In genomic region chr19:34678085-34678412, GRCh38 we compare ENCODE assay signal across 8 cellular contexts. TPM values are rescaled to one million over a fixed set of nuclear protein-coding genes. Genes with fewer than 3 reads are reported as not detected.
DNase-seq lines count a peak whose midpoint lies in the region; ATAC-seq and TF ChIP-seq lines count a peak whose summit lies in the region.

No MANE protein-coding gene starts in this region.

- H3K36me3 ChIP-seq in kidney epithelial cell (ENCODE audit: control insufficient read depth, insufficient read depth, low read length) (no peaks in the 10 kb centered on the region), suprapubic skin (peaks cover 46% of the 10 kb centered on the region)

- H3K9me3 ChIP-seq in suprapubic skin = peaks cover 15% of the 10 kb centered on the region

- no peaks in the 10 kb centered on the region for H3K27me3 Mint-ChIP-seq in T-helper 2 cell treated with Interferon-gamma antibody and Interleukin-4, amounts not matched to agents 5 μg/mL and 100 μg/mL, for 36 hours (ENCODE audit: low read depth)

- no peaks in the 10 kb centered on the region for H3K27me3 ChIP-seq in kidney epithelial cell (ENCODE audit: control insufficient read depth, insufficient read depth, low read length)
- H3K27me3 ChIP-seq in suprapubic skin = no peaks in the 10 kb centered on the region

- peak overlapping the region; percentile 86 for H3K4me3 ChIP-seq in kidney epithelial cell (ENCODE audit: low read depth, low read length)
- H3K4me3 ChIP-seq in suprapubic skin = peak overlapping the region; percentile 66

- no peak for TF ChIP-seq EP300 in suprapubic skin (IDR thresholded peaks at IDR 0.05)

- TF ChIP-seq CTCF in kidney epithelial cell (IDR thresholded peaks at IDR 0.05; ENCODE audit: insufficient read depth, low read length, poor library complexity, severe bottlenecking) (no peak), suprapubic skin (IDR thresholded peaks at IDR 0.05) (no peak)

- H3K4me1 ChIP-seq in suprapubic skin = peaks cover 13% of the 10 kb centered on the region

- H3K27ac ChIP-seq in adipose tissue (ENCODE audit: low read depth, low read length) (peak overlapping the region; percentile 98), suprapubic skin (peak overlapping the region; percentile 95)

- no peak for DNase-seq in T-helper 2 cell treated with Interferon-gamma antibody and Interleukin-4, amounts not matched to agents 5 μg/mL and 100 μg/mL, for 36 hours (ENCODE audit: low spot score)
- DNase-seq in T-helper 2 cell = no peak
- no peak for DNase-seq in kidney epithelial cell (ENCODE audit: low read depth)
- DNase-seq in suprapubic skin (ENCODE audit: low spot score in 2 of 2) = no peak
- DNase-seq in putamen (ENCODE audit: low spot score) = no peak
- no peak for DNase-seq in medulla oblongata (ENCODE audit: extremely low spot score)

- peaks cover 55% of the 10 kb centered on the region for H3K9me3 Mint-ChIP-seq in T-helper 2 cell treated with Interferon-gamma antibody and Interleukin-4, amounts not matched to agents 5 μg/mL and 100 μg/mL, for 36 hours

- WGBS in adipose tissue, 3 donors = 1 to 3% (median 3%) methylated on average over 20 of the region's 20 CpGs
- 1% methylated on average over 20 of the region's 20 CpGs for WGBS in suprapubic skin

- no peak for ATAC-seq in HG03095 (IDR thresholded peaks at IDR 0.05; ENCODE audit: unreplicated experiment)

- peak overlapping the region; percentile 88 for H3K4me3 Mint-ChIP-seq in T-helper 2 cell treated with Interferon-gamma antibody and Interleukin-4, amounts not matched to agents 5 μg/mL and 100 μg/mL, for 36 hours

- peak overlapping the region; percentile 98 for H3K27ac Mint-ChIP-seq in T-helper 2 cell treated with Interferon-gamma antibody and Interleukin-4, amounts not matched to agents 5 μg/mL and 100 μg/mL, for 36 hours

- peaks cover 21% of the 10 kb centered on the region for H3K4me1 Mint-ChIP-seq in T-helper 2 cell treated with Interferon-gamma antibody and Interleukin-4, amounts not matched to agents 5 μg/mL and 100 μg/mL, for 36 hours (ENCODE audit: low read depth)

- H3K36me3 Mint-ChIP-seq in T-helper 2 cell treated with Interferon-gamma antibody and Interleukin-4, amounts not matched to agents 5 μg/mL and 100 μg/mL, for 36 hours (ENCODE audit: low read depth) = peaks cover 56% of the 10 kb centered on the region

- no peak for TF ChIP-seq POLR2A in suprapubic skin (IDR thresholded peaks at IDR 0.05)

RNA-seq across cellular contexts. Expression of gene ZNF302, which starts 0.6 kb away (rescaled TPM):
- 10 to 100 TPM; 11.4 to 16.8 (median 14.8) TPM for polyA plus RNA-seq in adipose tissue
- total RNA-seq in kidney epithelial cell (14.7 and 17.1 TPM in 2 replicates), suprapubic skin (10 to 100 TPM in 3 of 4 donors, 1 to 10 TPM in 1; 9.8 to 33.8 (median 21.4) TPM)

RNA-seq across cellular contexts. Expression of gene SCGB2B2, which starts 1.1 kb away (rescaled TPM):
- polyA plus RNA-seq in adipose tissue = under 1 TPM in 2 of 3 donors, not detected in 1; 0.12 to 0.18 TPM
- 0.38 and 0.62 TPM in 2 replicates for total RNA-seq in kidney epithelial cell
- 10 to 100 TPM in 1 of 4 donors, 1 to 10 TPM in 2, under 1 TPM in 1; 0.18 to 12.1 (median 4.5) TPM for total RNA-seq in suprapubic skin

RNA-seq across cellular contexts. Expression of gene ZNF181, which starts 56.0 kb away (rescaled TPM):
- 1 to 10 TPM; 8.0 to 9.9 (median 8.8) TPM for polyA plus RNA-seq in adipose tissue
- total RNA-seq in kidney epithelial cell (14.3 and 21.1 TPM in 2 replicates), suprapubic skin (10 to 100 TPM in 3 of 4 donors, 1 to 10 TPM in 1; 9.2 to 28.3 (median 18.4) TPM)
